ENCODE assay signal across 26 cellular contexts in the genomic region with DNA sequence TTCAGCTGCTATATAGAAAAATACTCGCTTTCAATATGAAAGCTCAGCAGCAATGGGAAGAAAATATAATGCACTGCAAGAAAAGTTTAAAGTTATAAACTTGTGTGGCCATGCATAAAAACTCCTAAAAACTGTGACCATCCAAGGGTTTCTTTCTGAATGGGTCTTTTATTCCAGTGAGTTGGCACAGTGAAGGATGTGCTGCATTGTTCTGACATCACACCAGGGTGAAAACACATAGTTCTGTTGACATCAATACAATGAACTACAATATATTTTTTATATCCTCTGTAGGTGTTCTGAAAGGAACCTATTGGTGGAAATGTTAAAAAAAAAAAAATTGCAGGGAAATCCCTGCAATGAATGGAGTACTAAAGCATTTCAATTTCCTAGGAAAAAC.
DNase-seq lines count a peak whose midpoint lies in the region; ATAC-seq and TF ChIP-seq lines count a peak whose summit lies in the region.
"Had no signal": no experiment of that assay in that cellular context is flagged by ENCODE, and none has a peak within 500 bp of the region (broad histone marks: within the 10 kb centered on the region; RNA-seq: fewer than 3 reads in every experiment).

No MANE protein-coding gene starts in this region.

- H3K36me3 ChIP-seq in left ventricle myocardium inferior = no peaks in the 10 kb centered on the region
- H3K36me3 ChIP-seq: BE2C, MG63 had no signal

- H3K4me3 ChIP-seq in dorsolateral prefrontal cortex (peak overlapping the region in 25 of 59 donors; percentile 2 to 58 (median 28)), left ventricle myocardium inferior (no peak overlapping the region)
- H3K4me3 ChIP-seq: MG63, PC-9 had no signal

- DNase-seq in Ammon's horn (ENCODE audit: low spot score) = peak; percentile 73
- DNase-seq in dorsolateral prefrontal cortex = peak in 1 of 10 donors; percentile 26
- peak; percentile 94 for DNase-seq in pons (ENCODE audit: low spot score)
- DNase-seq in epidermal melanocyte (ENCODE audit: insufficient read length, low spot score) = no peak
- no peak for DNase-seq in Right ventricle myocardium superior
- DNase-seq in COLO668 (lab: John Stamatoyannopoulos, UW; ENCODE audit: unreplicated experiment) = no peak
- no peak for DNase-seq in left ventricle myocardium inferior
- DNase-seq: BE2C; Calu3; CD8-positive, alpha-beta memory T cell; DMS79 treated with DMSO at 0.1 percent for 48 hours; GF-D8; H7; IMR-90; KG1; MG63; NCI-H1105 treated with DMSO at 0.1 percent for 48 hours; NCI-H146; NCI-H1930; NCI-H2107; NCI-H524 treated with DMSO at 0.1 percent for 48 hours; NCI-H774; PC-9; SHP77 had no signal

- H3K27ac ChIP-seq in dorsolateral prefrontal cortex (peak overlapping the region in 58 of 59 donors; percentile 16 to 95 (median 88)), layer of hippocampus (ENCODE audit: low read depth, low read length) (peak overlapping the region; percentile 82), left ventricle myocardium inferior (replicated peaks) (no peak overlapping the region)
- H3K27ac ChIP-seq: 22Rv1, PC-9 had no signal

- peak in 1 of 56 donors; percentile 7 for TF ChIP-seq CTCF in dorsolateral prefrontal cortex (IDR thresholded peaks at IDR 0.05 in 54 of 56, conservative IDR thresholded peaks at IDR 0.05 in 2 of 56; ENCODE audit: low read depth in 1 of 56, partially characterized antibody in 56 of 56)
- TF ChIP-seq CTCF in left ventricle myocardium inferior (IDR thresholded peaks at IDR 0.05; ENCODE audit: borderline replicate concordance) = no peak

- intact Hi-C loops in dorsolateral prefrontal cortex (cut with DNase I) = loop anchor here (5.0 kb wide), 2 partner anchors 76 to 81 kb away; a partner anchor contains a TSS
- intact Hi-C loops in Right ventricle myocardium superior (cut with DNase I) = no loop called here
- intact Hi-C loops in left ventricle myocardium inferior (cut with micrococcal nuclease) = no loop called here

- no peaks in the 10 kb centered on the region for H3K4me1 ChIP-seq in left ventricle myocardium inferior
- H3K4me1 ChIP-seq: BE2C had no signal

- no peaks in the 10 kb centered on the region for H3K27me3 ChIP-seq in dorsolateral prefrontal cortex
- no peaks in the 10 kb centered on the region for H3K27me3 ChIP-seq in layer of hippocampus (ENCODE audit: control insufficient read depth, insufficient read depth, low read length)
- H3K27me3 ChIP-seq in left ventricle myocardium inferior (ENCODE audit: low read depth) = no peaks in the 10 kb centered on the region
- H3K27me3 ChIP-seq: BE2C, MG63 had no signal

- no peaks in the 10 kb centered on the region for H3K9me3 ChIP-seq in left ventricle myocardium inferior (replicated peaks)
- H3K9me3 ChIP-seq: BE2C, MG63 had no signal

- ATAC-seq in Right ventricle myocardium superior (ENCODE audit: poor library complexity) = no peak

Comparison
In these comparisons a context has a peak if more than half of its experiments do, and no peak if none do; other contexts are left out.
1. DNase-seq: peak in Ammon's horn (single experiment) and pons (single experiment); none in epidermal melanocyte (single experiment), Right ventricle myocardium superior (single experiment), COLO668 (single experiment) and left ventricle myocardium inferior (single experiment).
2. intact Hi-C loops: an anchor here in dorsolateral prefrontal cortex (5.0 kb wide); none called in Right ventricle myocardium superior and left ventricle myocardium inferior.